7 cellular contexts compared by ENCODE assay signal in genomic region chr6:43516697-43517502, GRCh38.
A peak's percentile ranks its signal among the peaks of the same experiment; 100 is the strongest.
DNase-seq lines count a peak whose midpoint lies in the region; ATAC-seq and TF ChIP-seq lines count a peak whose summit lies in the region.

TSS of gene POLR1C (plus strand) at chr6:43517089. CDS start at chr6:43517110, 21 bp downstream.
TSS of gene YIPF3 (minus strand) at chr6:43516926. CDS start at chr6:43516807, 119 bp downstream.

- peak; percentile 96 for DNase-seq in NCI-H2029 treated with DMSO at 0.1 percent for 48 hours (lab: John Stamatoyannopoulos, UW)
- peak; percentile 92 for DNase-seq in T-helper 9 cell
- peak; percentile 99 for DNase-seq in astrocyte of the hippocampus (ENCODE audit: low read depth, low spot score)
- peak; percentile 95 to 97 for DNase-seq in hippocampal formation (lab: John Stamatoyannopoulos, UW)
- peak; percentile 90 for DNase-seq in retinal pigment epithelial cell (ENCODE audit: low read depth)

- peak within 1 kb of the TSS; percentile 87 for H3K4me3 ChIP-seq in retinal pigment epithelial cell (ENCODE audit: low read length)

- ATAC-seq in GM18508 (IDR thresholded peaks at IDR 0.05; ENCODE audit: insufficient read depth, unreplicated experiment): peak; percentile 74
- ATAC-seq in HG02981 (IDR thresholded peaks at IDR 0.05; ENCODE audit: unreplicated experiment): peak; percentile 84

- TF ChIP-seq CTCF in retinal pigment epithelial cell (conservative IDR thresholded peaks at IDR 0.05; ENCODE audit: low read depth, low read length): no peak

Comparison
In these comparisons a context has a peak if more than half of its experiments do, and no peak if none do; other contexts are left out.
1. Peak in every context shown above with its lines: DNase-seq, ATAC-seq and H3K4me3 ChIP-seq.